Comparison of ENCODE assay signal across 8 cellular contexts in genomic region chr9:121074370-121075250, GRCh38. TPM values are rescaled to one million over a fixed set of nuclear protein-coding genes. Genes with fewer than 3 reads are reported as not detected.
DNase-seq lines count a peak whose midpoint lies in the region; ATAC-seq and TF ChIP-seq lines count a peak whose summit lies in the region.

A gene with protein sequence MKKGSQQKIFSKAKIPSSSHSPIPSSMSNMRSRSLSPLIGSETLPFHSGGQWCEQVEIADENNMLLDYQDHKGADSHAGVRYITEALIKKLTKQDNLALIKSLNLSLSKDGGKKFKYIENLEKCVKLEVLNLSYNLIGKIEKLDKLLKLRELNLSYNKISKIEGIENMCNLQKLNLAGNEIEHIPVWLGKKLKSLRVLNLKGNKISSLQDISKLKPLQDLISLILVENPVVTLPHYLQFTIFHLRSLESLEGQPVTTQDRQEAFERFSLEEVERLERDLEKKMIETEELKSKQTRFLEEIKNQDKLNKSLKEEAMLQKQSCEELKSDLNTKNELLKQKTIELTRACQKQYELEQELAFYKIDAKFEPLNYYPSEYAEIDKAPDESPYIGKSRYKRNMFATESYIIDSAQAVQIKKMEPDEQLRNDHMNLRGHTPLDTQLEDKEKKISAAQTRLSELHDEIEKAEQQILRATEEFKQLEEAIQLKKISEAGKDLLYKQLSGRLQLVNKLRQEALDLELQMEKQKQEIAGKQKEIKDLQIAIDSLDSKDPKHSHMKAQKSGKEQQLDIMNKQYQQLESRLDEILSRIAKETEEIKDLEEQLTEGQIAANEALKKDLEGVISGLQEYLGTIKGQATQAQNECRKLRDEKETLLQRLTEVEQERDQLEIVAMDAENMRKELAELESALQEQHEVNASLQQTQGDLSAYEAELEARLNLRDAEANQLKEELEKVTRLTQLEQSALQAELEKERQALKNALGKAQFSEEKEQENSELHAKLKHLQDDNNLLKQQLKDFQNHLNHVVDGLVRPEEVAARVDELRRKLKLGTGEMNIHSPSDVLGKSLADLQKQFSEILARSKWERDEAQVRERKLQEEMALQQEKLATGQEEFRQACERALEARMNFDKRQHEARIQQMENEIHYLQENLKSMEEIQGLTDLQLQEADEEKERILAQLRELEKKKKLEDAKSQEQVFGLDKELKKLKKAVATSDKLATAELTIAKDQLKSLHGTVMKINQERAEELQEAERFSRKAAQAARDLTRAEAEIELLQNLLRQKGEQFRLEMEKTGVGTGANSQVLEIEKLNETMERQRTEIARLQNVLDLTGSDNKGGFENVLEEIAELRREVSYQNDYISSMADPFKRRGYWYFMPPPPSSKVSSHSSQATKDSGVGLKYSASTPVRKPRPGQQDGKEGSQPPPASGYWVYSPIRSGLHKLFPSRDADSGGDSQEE (N-terminal part only) (plus strand): TSS chr9:121074955. CDS start chr9:121088327, 13,372 bp downstream.

- peak within 1 kb of the TSS; percentile 80 for H3K4me3 ChIP-seq in kidney epithelial cell (ENCODE audit: low read depth, low read length)

- peak; percentile 62 for ATAC-seq in HG03442 (IDR thresholded peaks at IDR 0.05; ENCODE audit: unreplicated experiment)

- TF ChIP-seq CTCF in kidney epithelial cell (IDR thresholded peaks at IDR 0.05; ENCODE audit: insufficient read depth, low read length, poor library complexity, severe bottlenecking), result no peak

- DNase-seq in Ammon's horn (ENCODE audit: low spot score), result peak; percentile 92
- DNase-seq in GM19238 (ENCODE audit: insufficient read length, low spot score), result peak; percentile 47
- peak; percentile 95 for DNase-seq in NCI-H510A treated with DMSO at 0.1 percent for 48 hours (lab: John Stamatoyannopoulos, UW)
- DNase-seq in activated CD4-positive, alpha-beta T cell treated with anti-CD3 and anti-CD28 coated beads for 1 hour, result peak; percentile 72
- peak; percentile 86 for DNase-seq in cerebellar cortex (ENCODE audit: low spot score)
- DNase-seq in kidney epithelial cell (ENCODE audit: low read depth), result peak; percentile 54
- DNase-seq in stimulated activated CD4-positive, alpha-beta T cell treated with anti-CD3 and anti-CD28 coated beads, Interleukin-15, amount 100 ng/mL, for 24 hours, result peak; percentile 97

- no peaks in the 10 kb centered on the region for H3K27me3 ChIP-seq in kidney epithelial cell (ENCODE audit: control insufficient read depth, insufficient read depth, low read length)

- no peaks in the 10 kb centered on the region for H3K36me3 ChIP-seq in kidney epithelial cell (ENCODE audit: control insufficient read depth, insufficient read depth, low read length)

RNA-seq across cellular contexts. Expression of the gene that starts here (rescaled TPM):
- total RNA-seq in kidney epithelial cell, result 6.7 TPM in 2 replicates

Comparison
In these comparisons a context has a peak if more than half of its experiments do, and no peak if none do; other contexts are left out.
1. Peak in every context shown above with its lines: DNase-seq, ATAC-seq and H3K4me3 ChIP-seq.
2. DNase-seq: peak in every context shown above with its lines; median percentile 97 in stimulated activated CD4-positive, alpha-beta T cell treated with anti-CD3 and anti-CD28 coated beads, Interleukin-15, amount 100 ng/mL, for 24 hours; 95 in NCI-H510A treated with DMSO at 0.1 percent for 48 hours; 92 in Ammon's horn; 86 in cerebellar cortex; 72 in activated CD4-positive, alpha-beta T cell treated with anti-CD3 and anti-CD28 coated beads for 1 hour; 54 in kidney epithelial cell; 47 in GM19238.